ENCODE assay signal across 8 cellular contexts in the genomic region with DNA sequence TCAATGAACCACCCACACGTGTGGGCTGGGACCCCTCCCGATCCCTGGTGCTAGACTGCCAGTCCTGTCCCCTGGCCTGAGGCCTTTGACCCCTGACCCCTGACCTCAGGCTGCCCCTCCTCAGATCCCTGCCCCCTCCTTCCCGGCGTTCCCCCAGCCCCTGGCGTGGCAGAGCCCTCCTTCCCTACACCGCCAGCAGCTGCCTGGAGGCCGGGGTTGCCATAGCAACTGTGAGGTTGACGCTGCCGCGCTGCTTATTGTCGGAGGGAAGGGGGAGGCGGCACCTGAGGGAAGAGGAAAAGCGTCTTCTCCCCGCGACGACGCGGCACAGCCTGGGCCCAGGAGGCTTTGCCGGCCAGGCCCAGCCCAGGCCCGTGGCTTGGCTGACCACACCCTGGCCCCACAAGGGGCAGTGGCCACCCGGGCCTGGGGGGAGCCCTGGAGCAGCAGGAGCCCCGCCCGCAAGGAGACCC. TPM values are rescaled to one million over a fixed set of nuclear protein-coding genes. Genes with fewer than 3 reads are reported as not detected.
DNase-seq lines count a peak whose midpoint lies in the region; ATAC-seq, FAIRE-seq and TF ChIP-seq lines count a peak whose summit lies in the region.

No MANE protein-coding gene starts in this region.

- H3K27ac ChIP-seq in caudate nucleus (ENCODE audit: low read depth, low read length): peak overlapping the region; percentile 39
- no peak overlapping the region for H3K27ac ChIP-seq in HepG2 (ENCODE audit: extremely low read length, insufficient read depth, low read length)
- H3K27ac ChIP-seq in coronary artery: no peak overlapping the region

- FAIRE-seq in HepG2 (lab: Jason Lieb, UNC): no peak

- no peak overlapping the region for H3K27ac Mint-ChIP-seq in activated CD8-positive, alpha-beta T cell treated with anti-CD3 and anti-CD28 coated beads for 36 hours

- H3K27me3 Mint-ChIP-seq in activated CD8-positive, alpha-beta T cell treated with anti-CD3 and anti-CD28 coated beads for 36 hours: no peaks in the 10 kb centered on the region

- TF ChIP-seq POLR2A in HepG2 (IDR thresholded peaks at IDR 0.05; ENCODE audit: insufficient read depth in 1 of 2, low read depth in 2 of 2, low read length in 2 of 2): no peak

- H3K36me3 ChIP-seq in BE2C: no peaks in the 10 kb centered on the region
- H3K36me3 ChIP-seq in HepG2 (replicated peaks in 1 of 2; ENCODE audit: control insufficient read depth in 1 of 2, insufficient read depth in 2 of 2, low read length in 2 of 2): peaks cover 13 to 39% of the 10 kb centered on the region in 2 experiments

- H3K4me1 ChIP-seq in BE2C: peaks cover 12% of the 10 kb centered on the region
- H3K4me1 ChIP-seq in HepG2 (ENCODE audit: insufficient read depth, low read length): peaks cover 28% of the 10 kb centered on the region

- TF ChIP-seq EP300 in HepG2 (IDR thresholded peaks at IDR 0.05; ENCODE audit: low read depth in 2 of 2, low read length in 2 of 2): no peak
- TF ChIP-seq EP300 in HepG2 (CRISPR knock-in tag; IDR thresholded peaks at IDR 0.05; ENCODE audit: borderline replicate concordance): no peak

- intact Hi-C loops in HepG2 (cut with micrococcal nuclease; ENCODE audit: unreplicated experiment): no loop called here
- intact Hi-C loops in activated CD8-positive, alpha-beta T cell treated with anti-CD3 and anti-CD28 coated beads for 36 hours (cut with micrococcal nuclease): no loop called here

- POLR2A ChIA-PET in HepG2 (lab: Yijun Ruan, JAX): no interaction called here
- POLR2A ChIA-PET in activated CD8-positive, alpha-beta T cell treated with anti-CD3 and anti-CD28 coated beads for 36 hours (lab: Charles Lee): no interaction called here

- H3K36me3 Mint-ChIP-seq in activated CD8-positive, alpha-beta T cell treated with anti-CD3 and anti-CD28 coated beads for 36 hours (ENCODE audit: low read depth): no peaks in the 10 kb centered on the region

- no peak overlapping the region for H3K4me2 ChIP-seq in HepG2 (ENCODE audit: low read depth, low read length)

- H3K4me3 ChIP-seq in BE2C (ENCODE audit: low read depth, low read length) (peak overlapping the region; percentile 33), HepG2 (replicated peaks in 1 of 3; ENCODE audit: insufficient read depth in 1 of 3, low read depth in 2 of 3, low read length in 3 of 3) (no peak overlapping the region), coronary artery (no peak overlapping the region)

- BruUV-seq in HepG2 (replicated peaks; lab: Mats Ljungman, UMichigan): no TSS peak

- no peaks in the 10 kb centered on the region for H4K20me1 ChIP-seq in HepG2 (ENCODE audit: insufficient read depth, low read length)

- H3K4me3 Mint-ChIP-seq in activated CD8-positive, alpha-beta T cell treated with anti-CD3 and anti-CD28 coated beads for 36 hours: no peak overlapping the region

- ATAC-seq in HepG2: no peak
- ATAC-seq in activated CD8-positive, alpha-beta T cell treated with anti-CD3 and anti-CD28 coated beads for 36 hours: no peak

- in situ Hi-C loops in HepG2 (cut with HindIII; ENCODE audit: extremely low pct_ligation_motif_present, low pct_unique_long_range_greater_than_20kb): no loop called here

- DNase-seq in BE2C: peak; percentile 94
- peak; percentile 51 for DNase-seq in NCI-H2107 (lab: John Stamatoyannopoulos, UW)
- peak in 50 of 61 donors; percentile 19 to 91 (median 68) for DNase-seq in caudate nucleus (lab: John Stamatoyannopoulos, UW)
- DNase-seq in HepG2 (ENCODE audit: low spot score): no peak
- DNase-seq in OCI-M2 (lab: John Stamatoyannopoulos, UW; ENCODE audit: unreplicated experiment): no peak
- no peak for DNase-seq in coronary artery (ENCODE audit: low spot score)
- no peak for DNase-seq in activated CD8-positive, alpha-beta T cell treated with anti-CD3 and anti-CD28 coated beads for 36 hours
- no peak for DNase-seq in activated T-cell treated with anti-CD3 and anti-CD28 coated beads, Interleukin-2, amount 50 U/mL, for 48 hours

- H3K27me3 ChIP-seq in BE2C (no peaks in the 10 kb centered on the region), HepG2 (ENCODE audit: control insufficient read depth in 1 of 2, insufficient read depth in 2 of 2, low read length in 2 of 2) (no peaks in the 10 kb centered on the region)

- no peak overlapping the region for H2AFZ ChIP-seq in HepG2 (ENCODE audit: low read length)

- H3K9me3 Mint-ChIP-seq in activated CD8-positive, alpha-beta T cell treated with anti-CD3 and anti-CD28 coated beads for 36 hours: no peaks in the 10 kb centered on the region

- H3K4me1 Mint-ChIP-seq in activated CD8-positive, alpha-beta T cell treated with anti-CD3 and anti-CD28 coated beads for 36 hours (ENCODE audit: low read depth): peaks cover 13% of the 10 kb centered on the region

- WGBS in HepG2 (ENCODE audit: low lambda C conversion rate): 95% methylated on average over 11 of the region's 23 CpGs

- TF ChIP-seq CTCF in BE2C (IDR thresholded peaks at IDR 0.05; ENCODE audit: low read depth, low read length): no peak
- no peak for TF ChIP-seq CTCF in HepG2 (CRISPR knock-in tag; IDR thresholded peaks at IDR 0.05)
- no peak for TF ChIP-seq CTCF in coronary artery (IDR thresholded peaks at IDR 0.05)
- no peak for TF ChIP-seq CTCF in activated CD8-positive, alpha-beta T cell treated with anti-CD3 and anti-CD28 coated beads for 36 hours (IDR thresholded peaks at IDR 0.05)

- no peak for TF ChIP-seq RAD21 in HepG2 (CRISPR knock-in tag; IDR thresholded peaks at IDR 0.05)

- H3K9me3 ChIP-seq in BE2C (no peaks in the 10 kb centered on the region), HepG2 (ENCODE audit: low read length) (no peaks in the 10 kb centered on the region)

- H3K79me2 ChIP-seq in HepG2 (ENCODE audit: insufficient read depth, low read length): peaks cover 23% of the 10 kb centered on the region

- CTCF ChIA-PET in HepG2 (lab: Yijun Ruan, JAX; ENCODE audit: low intra/inter-chr PET ratio, low total read pairs): no interaction called here
- CTCF ChIA-PET in activated CD8-positive, alpha-beta T cell treated with anti-CD3 and anti-CD28 coated beads for 36 hours (lab: Charles Lee): no interaction called here

- no peak overlapping the region for H3K9ac ChIP-seq in HepG2 (ENCODE audit: insufficient read depth, low read depth, low read length)

TF ChIP-seq in HepG2, 621 proteins besides CTCF, POLR2A, EP300 and RAD21 (continues in another document):
- 0 out of 4 replicates have a peak, but pooled peaks of 1 of the 2 experiments have one; percentile 16 for TF ChIP-seq NR2F1 (CRISPR knock-in tag; IDR thresholded peaks at IDR 0.05)

RNA-seq across cellular contexts. Expression of gene SHANK3, which starts 32.6 kb away (rescaled TPM):
- polyA plus RNA-seq in BE2C (2012; ENCODE audit: insufficient read depth, insufficient read length, low read depth): 3.3 TPM
- total RNA-seq in HepG2 (2016; rRNA removed; fragmentation: Illumina TruSeq; extraction: Trizol): 1.9 and 2.9 TPM in 2 replicates
- 0.79 and 1.0 TPM in 2 replicates for total RNA-seq in HepG2 (2016; cell fraction: cytosol; rRNA removed; fragmentation: Illumina TruSeq; extraction: Trizol; ENCODE audit: low read depth)
- 1.7 and 2.9 TPM in 2 replicates for total RNA-seq in HepG2 (2016; cell fraction: insoluble cytoplasmic fraction; rRNA removed; fragmentation: Illumina TruSeq; extraction: Trizol)
- 2.3 TPM in 2 replicates for total RNA-seq in HepG2 (2016; cell fraction: membrane; rRNA removed; fragmentation: Illumina TruSeq; extraction: Trizol)
- 2.9 and 3.7 TPM in 2 replicates for total RNA-seq in HepG2 (2016; cell fraction: nucleus; rRNA removed; fragmentation: Illumina TruSeq; extraction: Trizol)
- polyA plus RNA-seq in HepG2 (2011; rRNA removed): 4.6 and 6.5 TPM in 2 replicates
- 3.0 and 3.9 TPM in 2 replicates for polyA plus RNA-seq in HepG2 (2011; cell fraction: cytosol; rRNA removed)
- 25.0 and 33.1 TPM in 2 replicates for polyA plus RNA-seq in HepG2 (2011; cell fraction: nucleus; rRNA removed)
- 7.9 and 8.7 TPM in 2 replicates for polyA plus RNA-seq in HepG2 (2012)
- polyA plus RNA-seq in HepG2 (2016; cell fraction: cytosol; fragmentation: Illumina TruSeq; extraction: Trizol; ENCODE audit: low read depth): 0.66 and 0.71 TPM in 2 replicates
- polyA plus RNA-seq in HepG2 (2016; cell fraction: insoluble cytoplasmic fraction; fragmentation: Illumina TruSeq; extraction: Trizol; ENCODE audit: low read depth): 3.0 and 4.2 TPM in 2 replicates
- 1.6 and 1.9 TPM in 2 replicates for polyA plus RNA-seq in HepG2 (2016; cell fraction: membrane; fragmentation: Illumina TruSeq; extraction: Trizol; ENCODE audit: low read depth)
- polyA plus RNA-seq in HepG2 (2016; cell fraction: nucleus; fragmentation: Illumina TruSeq; extraction: Trizol; ENCODE audit: insufficient read depth, low read depth): 14.0 and 17.0 TPM in 2 replicates
- polyA minus RNA-seq in HepG2 (2011; rRNA and poly(A)+ RNA removed; ENCODE audit: low replicate concordance): 0.07 and 4.8 TPM in 2 replicates
- 5.2 and 5.4 TPM in 2 replicates for polyA minus RNA-seq in HepG2 (2011; cell fraction: cytosol; rRNA and poly(A)+ RNA removed)
- polyA minus RNA-seq in HepG2 (2011; cell fraction: nucleus; rRNA and poly(A)+ RNA removed): 5.8 and 5.9 TPM in 2 replicates
- under 1 TPM; 0.16 to 0.22 TPM for total RNA-seq in activated CD8-positive, alpha-beta T cell treated with anti-CD3 and anti-CD28 coated beads for 36 hours

RNA-seq across cellular contexts. Expression of gene ACR, which starts 32.7 kb away (rescaled TPM):
- polyA plus RNA-seq in BE2C (2012; ENCODE audit: insufficient read depth, insufficient read length, low read depth): not detected
- total RNA-seq in HepG2 (2016; rRNA removed; fragmentation: Illumina TruSeq; extraction: Trizol): not detected in 2 replicates
- not detected in 2 replicates for total RNA-seq in HepG2 (2016; cell fraction: cytosol; rRNA removed; fragmentation: Illumina TruSeq; extraction: Trizol; ENCODE audit: low read depth)
- total RNA-seq in HepG2 (2016; cell fraction: insoluble cytoplasmic fraction; rRNA removed; fragmentation: Illumina TruSeq; extraction: Trizol): not detected in 2 replicates
- total RNA-seq in HepG2 (2016; cell fraction: membrane; rRNA removed; fragmentation: Illumina TruSeq; extraction: Trizol): not detected in 2 replicates
- not detected in 2 replicates for total RNA-seq in HepG2 (2016; cell fraction: nucleus; rRNA removed; fragmentation: Illumina TruSeq; extraction: Trizol)
- 0.15 and 0.29 TPM in 2 replicates for polyA plus RNA-seq in HepG2 (2011; rRNA removed)
- 0.04 and 0.12 TPM in 2 replicates for polyA plus RNA-seq in HepG2 (2011; cell fraction: cytosol; rRNA removed)
- 0.51 and 0.73 TPM in 2 replicates for polyA plus RNA-seq in HepG2 (2011; cell fraction: nucleus; rRNA removed)
- polyA plus RNA-seq in HepG2 (2012): 0.44 TPM in 1 of 2 replicates, not detected in the other
- not detected in 2 replicates for polyA plus RNA-seq in HepG2 (2016; cell fraction: cytosol; fragmentation: Illumina TruSeq; extraction: Trizol; ENCODE audit: low read depth)
- polyA plus RNA-seq in HepG2 (2016; cell fraction: insoluble cytoplasmic fraction; fragmentation: Illumina TruSeq; extraction: Trizol; ENCODE audit: low read depth): not detected in 2 replicates
- not detected in 2 replicates for polyA plus RNA-seq in HepG2 (2016; cell fraction: membrane; fragmentation: Illumina TruSeq; extraction: Trizol; ENCODE audit: low read depth)
- polyA plus RNA-seq in HepG2 (2016; cell fraction: nucleus; fragmentation: Illumina TruSeq; extraction: Trizol; ENCODE audit: insufficient read depth, low read depth): not detected in 2 replicates
- polyA minus RNA-seq in HepG2 (2011; rRNA and poly(A)+ RNA removed; ENCODE audit: low replicate concordance): not detected in 2 replicates
- not detected in 2 replicates for polyA minus RNA-seq in HepG2 (2011; cell fraction: cytosol; rRNA and poly(A)+ RNA removed)
- polyA minus RNA-seq in HepG2 (2011; cell fraction: nucleus; rRNA and poly(A)+ RNA removed): 0.62 and 0.77 TPM in 2 replicates
- total RNA-seq in activated CD8-positive, alpha-beta T cell treated with anti-CD3 and anti-CD28 coated beads for 36 hours: not detected

Comparison
In these comparisons a context has a peak if more than half of its experiments do, and no peak if none do; other contexts are left out.
1. DNase-seq: peak in BE2C (single experiment), NCI-H2107 (single experiment) and caudate nucleus (50 of 61); none in HepG2 (single experiment), OCI-M2 (single experiment), coronary artery (single experiment), activated CD8-positive, alpha-beta T cell treated with anti-CD3 and anti-CD28 coated beads for 36 hours (single experiment) and activated T-cell treated with anti-CD3 and anti-CD28 coated beads, Interleukin-2, amount 50 U/mL, for 48 hours (0 of 2).